Comparison of ENCODE assay signal across 2 cellular contexts in the genomic region with DNA sequence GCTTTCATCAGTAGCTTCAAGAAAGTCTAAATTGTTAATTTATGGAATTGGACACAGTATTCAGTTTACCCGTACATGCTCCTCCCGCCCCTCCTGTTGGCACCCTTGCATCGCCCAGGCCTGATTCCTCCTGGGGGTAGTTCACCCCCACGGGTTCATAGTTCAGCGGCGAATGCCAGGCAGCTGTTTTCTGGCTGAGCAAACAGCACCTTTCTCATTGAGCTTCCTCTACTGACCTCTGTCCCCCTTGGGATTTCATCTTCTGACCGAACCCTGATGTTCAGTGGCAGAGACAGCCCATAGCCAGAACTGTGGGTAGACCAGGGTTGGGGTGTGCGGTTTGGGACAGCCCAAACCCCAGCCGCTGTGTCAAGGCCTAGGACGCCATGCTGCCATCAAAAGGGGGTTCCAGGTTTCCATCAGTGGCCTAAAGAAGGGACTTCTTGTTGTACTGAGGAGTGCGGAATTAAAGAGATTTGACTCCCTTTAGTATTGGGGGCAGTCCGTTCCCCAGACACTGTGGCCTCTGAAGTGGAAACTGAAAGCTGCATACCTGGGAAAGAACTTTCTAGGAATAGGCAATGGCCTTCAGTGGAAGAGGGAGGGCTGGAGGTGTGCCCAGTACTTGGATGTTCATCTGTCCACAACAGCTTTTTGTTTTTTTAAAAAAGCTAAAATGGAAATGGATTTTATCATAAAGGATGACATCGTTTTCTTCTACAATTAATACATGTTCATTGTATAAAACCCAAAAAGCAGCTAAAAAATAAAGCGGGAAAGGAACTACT.
TF ChIP-seq lines count a peak whose summit lies in the region.

No MANE protein-coding gene starts in this region.

TF ChIP-seq in A549, 52 proteins besides CTCF, POLR2A, EP300 and RAD21:
- TF ChIP-seq HEYL (CRISPR knock-in tag; IDR thresholded peaks at IDR 0.05) (no peak), NFE2L2 (conservative IDR thresholded peaks at IDR 0.05; ENCODE audit: low read length) (no peak), MAFK (IDR thresholded peaks at IDR 0.05; ENCODE audit: partially characterized antibody) (no peak), FOXS1 (CRISPR knock-in tag; IDR thresholded peaks at IDR 0.05) (no peak), REST (IDR thresholded peaks at IDR 0.05) (no peak), ESRRA (IDR thresholded peaks at IDR 0.05; ENCODE audit: borderline replicate concordance, low read length) (no peak), FOSL2 (IDR thresholded peaks at IDR 0.05) (no peak), FOSL2 (CRISPR knock-in tag; IDR thresholded peaks at IDR 0.05) (no peak), HDAC2 (IDR thresholded peaks at IDR 0.05) (no peak), CEBPB (IDR thresholded peaks at IDR 0.05) (no peak), RARB (CRISPR knock-in tag; IDR thresholded peaks at IDR 0.05) (no peak), MAZ (IDR thresholded peaks at IDR 0.05; ENCODE audit: borderline replicate concordance, low read depth, low read length) (no peak), POLR2AphosphoS2 (conservative IDR thresholded peaks at IDR 0.05; ENCODE audit: low read length) (no peak), GATA3 (IDR thresholded peaks at IDR 0.05; ENCODE audit: borderline replicate concordance) (no peak), HOXB5 (CRISPR knock-in tag; IDR thresholded peaks at IDR 0.05) (no peak), TFCP2L1 (CRISPR knock-in tag; IDR thresholded peaks at IDR 0.05) (no peak), HES2 (IDR thresholded peaks at IDR 0.05) (no peak), JUNB (IDR thresholded peaks at IDR 0.05) (no peak)
- TF ChIP-seq, protein P1, sequence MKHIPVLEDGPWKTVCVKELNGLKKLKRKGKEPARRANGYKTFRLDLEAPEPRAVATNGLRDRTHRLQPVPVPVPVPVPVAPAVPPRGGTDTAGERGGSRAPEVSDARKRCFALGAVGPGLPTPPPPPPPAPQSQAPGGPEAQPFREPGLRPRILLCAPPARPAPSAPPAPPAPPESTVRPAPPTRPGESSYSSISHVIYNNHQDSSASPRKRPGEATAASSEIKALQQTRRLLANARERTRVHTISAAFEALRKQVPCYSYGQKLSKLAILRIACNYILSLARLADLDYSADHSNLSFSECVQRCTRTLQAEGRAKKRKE (CRISPR knock-in tag; IDR thresholded peaks at IDR 0.05; ENCODE audit: low read depth) = no peak
- TF ChIP-seq, protein P2, sequence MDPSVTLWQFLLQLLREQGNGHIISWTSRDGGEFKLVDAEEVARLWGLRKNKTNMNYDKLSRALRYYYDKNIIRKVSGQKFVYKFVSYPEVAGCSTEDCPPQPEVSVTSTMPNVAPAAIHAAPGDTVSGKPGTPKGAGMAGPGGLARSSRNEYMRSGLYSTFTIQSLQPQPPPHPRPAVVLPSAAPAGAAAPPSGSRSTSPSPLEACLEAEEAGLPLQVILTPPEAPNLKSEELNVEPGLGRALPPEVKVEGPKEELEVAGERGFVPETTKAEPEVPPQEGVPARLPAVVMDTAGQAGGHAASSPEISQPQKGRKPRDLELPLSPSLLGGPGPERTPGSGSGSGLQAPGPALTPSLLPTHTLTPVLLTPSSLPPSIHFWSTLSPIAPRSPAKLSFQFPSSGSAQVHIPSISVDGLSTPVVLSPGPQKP (IDR thresholded peaks at IDR 0.05; ENCODE audit: low read depth, low read length) = no peak
- TF ChIP-seq, protein P3, sequence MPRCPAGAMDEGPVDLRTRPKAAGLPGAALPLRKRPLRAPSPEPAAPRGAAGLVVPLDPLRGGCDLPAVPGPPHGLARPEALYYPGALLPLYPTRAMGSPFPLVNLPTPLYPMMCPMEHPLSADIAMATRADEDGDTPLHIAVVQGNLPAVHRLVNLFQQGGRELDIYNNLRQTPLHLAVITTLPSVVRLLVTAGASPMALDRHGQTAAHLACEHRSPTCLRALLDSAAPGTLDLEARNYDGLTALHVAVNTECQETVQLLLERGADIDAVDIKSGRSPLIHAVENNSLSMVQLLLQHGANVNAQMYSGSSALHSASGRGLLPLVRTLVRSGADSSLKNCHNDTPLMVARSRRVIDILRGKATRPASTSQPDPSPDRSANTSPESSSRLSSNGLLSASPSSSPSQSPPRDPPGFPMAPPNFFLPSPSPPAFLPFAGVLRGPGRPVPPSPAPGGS (IDR thresholded peaks at IDR 0.05) = no peak
TF ChIP-seq in A549: peak in this region for 0.

TF ChIP-seq in HepG2, 621 proteins besides CTCF, POLR2A, EP300 and RAD21 (continues in another document):
- peak; percentile 65 for TF ChIP-seq HNF4A (CRISPR knock-in tag; IDR thresholded peaks at IDR 0.05)
- TF ChIP-seq, protein P4, sequence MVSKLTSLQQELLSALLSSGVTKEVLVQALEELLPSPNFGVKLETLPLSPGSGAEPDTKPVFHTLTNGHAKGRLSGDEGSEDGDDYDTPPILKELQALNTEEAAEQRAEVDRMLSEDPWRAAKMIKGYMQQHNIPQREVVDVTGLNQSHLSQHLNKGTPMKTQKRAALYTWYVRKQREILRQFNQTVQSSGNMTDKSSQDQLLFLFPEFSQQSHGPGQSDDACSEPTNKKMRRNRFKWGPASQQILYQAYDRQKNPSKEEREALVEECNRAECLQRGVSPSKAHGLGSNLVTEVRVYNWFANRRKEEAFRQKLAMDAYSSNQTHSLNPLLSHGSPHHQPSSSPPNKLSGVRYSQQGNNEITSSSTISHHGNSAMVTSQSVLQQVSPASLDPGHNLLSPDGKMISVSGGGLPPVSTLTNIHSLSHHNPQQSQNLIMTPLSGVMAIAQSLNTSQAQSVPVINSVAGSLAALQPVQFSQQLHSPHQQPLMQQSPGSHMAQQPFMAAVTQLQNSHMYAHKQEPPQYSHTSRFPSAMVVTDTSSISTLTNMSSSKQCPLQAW (CRISPR knock-in tag; IDR thresholded peaks at IDR 0.05) = 0 out of 2 replicates have a peak, but pooled peaks have one; percentile 22
- TF ChIP-seq MED1 (CRISPR knock-in tag; IDR thresholded peaks at IDR 0.05) = no peak
- no peak for TF ChIP-seq MLLT10 (CRISPR knock-in tag; IDR thresholded peaks at IDR 0.05)
- TF ChIP-seq ZNF431 (CRISPR knock-in tag; IDR thresholded peaks at IDR 0.05; ENCODE audit: borderline replicate concordance, low read depth) = no peak
- TF ChIP-seq, protein P5, sequence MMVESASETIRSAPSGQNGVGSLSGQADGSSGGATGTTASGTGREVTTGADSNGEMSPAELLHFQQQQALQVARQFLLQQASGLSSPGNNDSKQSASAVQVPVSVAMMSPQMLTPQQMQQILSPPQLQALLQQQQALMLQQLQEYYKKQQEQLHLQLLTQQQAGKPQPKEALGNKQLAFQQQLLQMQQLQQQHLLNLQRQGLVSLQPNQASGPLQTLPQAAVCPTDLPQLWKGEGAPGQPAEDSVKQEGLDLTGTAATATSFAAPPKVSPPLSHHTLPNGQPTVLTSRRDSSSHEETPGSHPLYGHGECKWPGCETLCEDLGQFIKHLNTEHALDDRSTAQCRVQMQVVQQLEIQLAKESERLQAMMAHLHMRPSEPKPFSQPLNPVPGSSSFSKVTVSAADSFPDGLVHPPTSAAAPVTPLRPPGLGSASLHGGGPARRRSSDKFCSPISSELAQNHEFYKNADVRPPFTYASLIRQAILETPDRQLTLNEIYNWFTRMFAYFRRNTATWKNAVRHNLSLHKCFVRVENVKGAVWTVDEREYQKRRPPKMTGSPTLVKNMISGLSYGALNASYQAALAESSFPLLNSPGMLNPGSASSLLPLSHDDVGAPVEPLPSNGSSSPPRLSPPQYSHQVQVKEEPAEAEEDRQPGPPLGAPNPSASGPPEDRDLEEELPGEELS (CRISPR knock-in tag; IDR thresholded peaks at IDR 0.05) = no peak
- no peak for TF ChIP-seq BRCA1 (CRISPR knock-in tag; IDR thresholded peaks at IDR 0.05)
- TF ChIP-seq SP5 (CRISPR knock-in tag; IDR thresholded peaks at IDR 0.05; ENCODE audit: borderline replicate concordance, low read depth) = no peak
- TF ChIP-seq ZBTB8A (CRISPR knock-in tag; IDR thresholded peaks at IDR 0.05; ENCODE audit: borderline replicate concordance, low read depth) = no peak
- TF ChIP-seq MYNN (CRISPR knock-in tag; IDR thresholded peaks at IDR 0.05; ENCODE audit: low read depth) = no peak
- no peak for TF ChIP-seq YEATS2 (CRISPR knock-in tag; IDR thresholded peaks at IDR 0.05; ENCODE audit: borderline replicate concordance)
- TF ChIP-seq GLI4 (CRISPR knock-in tag; IDR thresholded peaks at IDR 0.05; ENCODE audit: borderline replicate concordance) = no peak
- TF ChIP-seq KDM5A (IDR thresholded peaks at IDR 0.05; ENCODE audit: borderline replicate concordance, low read length) = no peak
- no peak for TF ChIP-seq ZNF652 (CRISPR knock-in tag; IDR thresholded peaks at IDR 0.05; ENCODE audit: borderline replicate concordance, low read depth)
- no peak for TF ChIP-seq PTBP1 (IDR thresholded peaks at IDR 0.05; ENCODE audit: low read depth, low read length, poor library complexity, severe bottlenecking)
- TF ChIP-seq TFAP4 (IDR thresholded peaks at IDR 0.05; ENCODE audit: borderline replicate concordance, low read depth) = peak; percentile 64; the same call in 1 of the 2 replicates
- TF ChIP-seq, protein P6, sequence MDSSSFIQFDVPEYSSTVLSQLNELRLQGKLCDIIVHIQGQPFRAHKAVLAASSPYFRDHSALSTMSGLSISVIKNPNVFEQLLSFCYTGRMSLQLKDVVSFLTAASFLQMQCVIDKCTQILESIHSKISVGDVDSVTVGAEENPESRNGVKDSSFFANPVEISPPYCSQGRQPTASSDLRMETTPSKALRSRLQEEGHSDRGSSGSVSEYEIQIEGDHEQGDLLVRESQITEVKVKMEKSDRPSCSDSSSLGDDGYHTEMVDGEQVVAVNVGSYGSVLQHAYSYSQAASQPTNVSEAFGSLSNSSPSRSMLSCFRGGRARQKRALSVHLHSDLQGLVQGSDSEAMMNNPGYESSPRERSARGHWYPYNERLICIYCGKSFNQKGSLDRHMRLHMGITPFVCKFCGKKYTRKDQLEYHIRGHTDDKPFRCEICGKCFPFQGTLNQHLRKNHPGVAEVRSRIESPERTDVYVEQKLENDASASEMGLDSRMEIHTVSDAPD (CRISPR knock-in tag; IDR thresholded peaks at IDR 0.05) = no peak
- TF ChIP-seq PHF21A (CRISPR knock-in tag; IDR thresholded peaks at IDR 0.05) = no peak
- TF ChIP-seq, protein P7, sequence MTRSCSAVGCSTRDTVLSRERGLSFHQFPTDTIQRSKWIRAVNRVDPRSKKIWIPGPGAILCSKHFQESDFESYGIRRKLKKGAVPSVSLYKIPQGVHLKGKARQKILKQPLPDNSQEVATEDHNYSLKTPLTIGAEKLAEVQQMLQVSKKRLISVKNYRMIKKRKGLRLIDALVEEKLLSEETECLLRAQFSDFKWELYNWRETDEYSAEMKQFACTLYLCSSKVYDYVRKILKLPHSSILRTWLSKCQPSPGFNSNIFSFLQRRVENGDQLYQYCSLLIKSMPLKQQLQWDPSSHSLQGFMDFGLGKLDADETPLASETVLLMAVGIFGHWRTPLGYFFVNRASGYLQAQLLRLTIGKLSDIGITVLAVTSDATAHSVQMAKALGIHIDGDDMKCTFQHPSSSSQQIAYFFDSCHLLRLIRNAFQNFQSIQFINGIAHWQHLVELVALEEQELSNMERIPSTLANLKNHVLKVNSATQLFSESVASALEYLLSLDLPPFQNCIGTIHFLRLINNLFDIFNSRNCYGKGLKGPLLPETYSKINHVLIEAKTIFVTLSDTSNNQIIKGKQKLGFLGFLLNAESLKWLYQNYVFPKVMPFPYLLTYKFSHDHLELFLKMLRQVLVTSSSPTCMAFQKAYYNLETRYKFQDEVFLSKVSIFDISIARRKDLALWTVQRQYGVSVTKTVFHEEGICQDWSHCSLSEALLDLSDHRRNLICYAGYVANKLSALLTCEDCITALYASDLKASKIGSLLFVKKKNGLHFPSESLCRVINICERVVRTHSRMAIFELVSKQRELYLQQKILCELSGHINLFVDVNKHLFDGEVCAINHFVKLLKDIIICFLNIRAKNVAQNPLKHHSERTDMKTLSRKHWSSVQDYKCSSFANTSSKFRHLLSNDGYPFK (CRISPR knock-in tag; IDR thresholded peaks at IDR 0.05; ENCODE audit: borderline replicate concordance) = no peak
- TF ChIP-seq, protein P8, sequence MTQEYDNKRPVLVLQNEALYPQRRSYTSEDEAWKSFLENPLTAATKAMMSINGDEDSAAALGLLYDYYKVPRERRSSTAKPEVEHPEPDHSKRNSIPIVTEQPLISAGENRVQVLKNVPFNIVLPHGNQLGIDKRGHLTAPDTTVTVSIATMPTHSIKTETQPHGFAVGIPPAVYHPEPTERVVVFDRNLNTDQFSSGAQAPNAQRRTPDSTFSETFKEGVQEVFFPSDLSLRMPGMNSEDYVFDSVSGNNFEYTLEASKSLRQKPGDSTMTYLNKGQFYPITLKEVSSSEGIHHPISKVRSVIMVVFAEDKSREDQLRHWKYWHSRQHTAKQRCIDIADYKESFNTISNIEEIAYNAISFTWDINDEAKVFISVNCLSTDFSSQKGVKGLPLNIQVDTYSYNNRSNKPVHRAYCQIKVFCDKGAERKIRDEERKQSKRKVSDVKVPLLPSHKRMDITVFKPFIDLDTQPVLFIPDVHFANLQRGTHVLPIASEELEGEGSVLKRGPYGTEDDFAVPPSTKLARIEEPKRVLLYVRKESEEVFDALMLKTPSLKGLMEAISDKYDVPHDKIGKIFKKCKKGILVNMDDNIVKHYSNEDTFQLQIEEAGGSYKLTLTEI (CRISPR knock-in tag; conservative IDR thresholded peaks at IDR 0.05) = no peak
- TF ChIP-seq IKZF4 (CRISPR knock-in tag; IDR thresholded peaks at IDR 0.05; ENCODE audit: borderline replicate concordance, low read depth, not compliant biosample characterization) = no peak
- no peak for TF ChIP-seq ZNF761 (CRISPR knock-in tag; conservative IDR thresholded peaks at IDR 0.05)
- 0 out of 2 replicates have a peak, but pooled peaks have one; percentile 51 for TF ChIP-seq RXRA (CRISPR knock-in tag; IDR thresholded peaks at IDR 0.05)
- no peak for TF ChIP-seq SRF (IDR thresholded peaks at IDR 0.05; ENCODE audit: low read depth, low read length)
- no peak for TF ChIP-seq ZSCAN12 (CRISPR knock-in tag; IDR thresholded peaks at IDR 0.05)
- TF ChIP-seq, protein P9, sequence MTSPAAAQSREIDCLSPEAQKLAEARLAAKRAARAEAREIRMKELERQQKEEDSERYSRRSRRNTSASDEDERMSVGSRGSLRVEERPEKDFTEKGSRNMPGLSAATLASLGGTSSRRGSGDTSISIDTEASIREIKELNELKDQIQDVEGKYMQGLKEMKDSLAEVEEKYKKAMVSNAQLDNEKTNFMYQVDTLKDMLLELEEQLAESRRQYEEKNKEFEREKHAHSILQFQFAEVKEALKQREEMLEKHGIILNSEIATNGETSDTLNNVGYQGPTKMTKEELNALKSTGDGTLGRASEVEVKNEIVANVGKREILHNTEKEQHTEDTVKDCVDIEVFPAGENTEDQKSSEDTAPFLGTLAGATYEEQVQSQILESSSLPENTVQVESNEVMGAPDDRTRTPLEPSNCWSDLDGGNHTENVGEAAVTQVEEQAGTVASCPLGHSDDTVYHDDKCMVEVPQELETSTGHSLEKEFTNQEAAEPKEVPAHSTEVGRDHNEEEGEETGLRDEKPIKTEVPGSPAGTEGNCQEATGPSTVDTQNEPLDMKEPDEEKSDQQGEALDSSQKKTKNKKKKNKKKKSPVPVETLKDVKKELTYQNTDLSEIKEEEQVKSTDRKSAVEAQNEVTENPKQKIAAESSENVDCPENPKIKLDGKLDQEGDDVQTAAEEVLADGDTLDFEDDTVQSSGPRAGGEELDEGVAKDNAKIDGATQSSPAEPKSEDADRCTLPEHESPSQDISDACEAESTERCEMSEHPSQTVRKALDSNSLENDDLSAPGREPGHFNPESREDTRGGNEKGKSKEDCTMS (CRISPR knock-in tag; conservative IDR thresholded peaks at IDR 0.05) = no peak
- no peak; the same call in 1 of the 2 replicates for TF ChIP-seq ELF3 (CRISPR knock-in tag; IDR thresholded peaks at IDR 0.05)
